In genomic region chr7:47529405-47529804, GRCh38 we compare ENCODE assay signal across 23 cellular contexts. TPM values are rescaled to one million over a fixed set of nuclear protein-coding genes. Genes with fewer than 3 reads are reported as not detected.
"Had no signal": no experiment of that assay in that cellular context is flagged by ENCODE, and none has a peak within 500 bp of the region (broad histone marks: within the 10 kb centered on the region; RNA-seq: fewer than 3 reads in every experiment).

No MANE protein-coding gene starts in this region.

- H3K36me3 Mint-ChIP-seq: activated CD8-positive, alpha-beta memory T cell treated with anti-CD3 and anti-CD28 coated beads, Interleukin-2, amount 10 ng/mL, durations not matched to agents 7 days and 5 days; activated naive CD4-positive, alpha-beta T cell treated with anti-CD3 and anti-CD28 coated beads, Interleukin-2, amount 50 U/mL, for 72 hours; T-cell had no signal

- H3K4me3 ChIP-seq: breast epithelium, esophagus muscularis mucosa, heart left ventricle, left ventricle myocardium inferior, right atrium auricular region, spleen, suprapubic skin, tibial artery had no signal

- H3K9me3 ChIP-seq: breast epithelium, esophagus muscularis mucosa, heart left ventricle, left ventricle myocardium inferior, right atrium auricular region, spleen, suprapubic skin, tibial artery had no signal

- FAIRE-seq: urothelium cell line had no signal

- H3K9me3 Mint-ChIP-seq: activated T-cell treated with anti-CD3 and anti-CD28 coated beads, Interleukin-2, amount 50 U/mL, for 72 hours; dendritic cell treated with granulocyte-macrophage colony-stimulating factor and Interleukin-4, amounts not matched to agents 40 ng/mL and 50 ng/mL, for 4 days; T-helper 2 cell treated with Interferon-gamma antibody and Interleukin-4, amounts not matched to agents 5 μg/mL and 100 μg/mL, for 36 hours had no signal

- H3K36me3 ChIP-seq: breast epithelium, left ventricle myocardium inferior, right atrium auricular region, suprapubic skin had no signal

- H3K27me3 Mint-ChIP-seq: activated B cell treated with CpG ODN at 0.5 μM for 24 hours; activated CD4-positive, alpha-beta T cell treated with anti-CD3 and anti-CD28 coated beads for 36 hours; activated CD8-positive, alpha-beta memory T cell treated with anti-CD3 and anti-CD28 coated beads, Interleukin-2, amount 10 ng/mL, durations not matched to agents 7 days and 5 days; dendritic cell treated with granulocyte-macrophage colony-stimulating factor and Interleukin-4, amounts not matched to agents 40 ng/mL and 50 ng/mL, for 4 days; naive B cell; T-cell had no signal

- DNase-seq: activated B cell treated with CpG ODN at 0.5 μM for 24 hours; activated CD4-positive, alpha-beta T cell treated with anti-CD3 and anti-CD28 coated beads for 36 hours; activated CD8-positive, alpha-beta memory T cell treated with anti-CD3 and anti-CD28 coated beads, Interleukin-2, amount 10 ng/mL, durations not matched to agents 7 days and 5 days; activated CD8-positive, alpha-beta T cell treated with anti-CD3 and anti-CD28 coated beads, Interleukin-2, amount 10 ng/mL, durations not matched to agents 7 days and 5 days; activated naive CD4-positive, alpha-beta T cell; activated T-cell treated with anti-CD3 and anti-CD28 coated beads, Interleukin-2, amount 50 U/mL, for 72 hours; central memory CD4-positive, alpha-beta T cell; foreskin keratinocyte; heart left ventricle; left ventricle myocardium inferior; naive B cell; spleen; stimulated activated naive CD4-positive, alpha-beta T cell; T-cell; tibial artery had no signal

- H3K27me3 ChIP-seq: breast epithelium, esophagus muscularis mucosa, foreskin keratinocyte, heart left ventricle, right atrium auricular region, spleen, suprapubic skin, tibial artery had no signal

- H3K4me3 Mint-ChIP-seq: activated B cell treated with CpG ODN at 0.5 μM for 24 hours; activated CD4-positive, alpha-beta T cell treated with anti-CD3 and anti-CD28 coated beads for 36 hours; activated CD8-positive, alpha-beta memory T cell treated with anti-CD3 and anti-CD28 coated beads, Interleukin-2, amount 10 ng/mL, durations not matched to agents 7 days and 5 days; activated CD8-positive, alpha-beta T cell treated with anti-CD3 and anti-CD28 coated beads, Interleukin-2, amount 10 ng/mL, durations not matched to agents 7 days and 5 days; activated T-cell treated with anti-CD3 and anti-CD28 coated beads, Interleukin-2, amount 50 U/mL, for 72 hours; dendritic cell treated with granulocyte-macrophage colony-stimulating factor and Interleukin-4, amounts not matched to agents 40 ng/mL and 50 ng/mL, for 4 days; naive B cell; T-cell; T-helper 2 cell treated with Interferon-gamma antibody and Interleukin-4, amounts not matched to agents 5 μg/mL and 100 μg/mL, for 36 hours had no signal

- ATAC-seq: activated CD4-positive, alpha-beta T cell treated with anti-CD3 and anti-CD28 coated beads for 36 hours; activated CD8-positive, alpha-beta memory T cell treated with anti-CD3 and anti-CD28 coated beads, Interleukin-2, amount 10 ng/mL, durations not matched to agents 7 days and 5 days; activated CD8-positive, alpha-beta T cell treated with anti-CD3 and anti-CD28 coated beads, Interleukin-2, amount 10 ng/mL, durations not matched to agents 7 days and 5 days; activated naive CD4-positive, alpha-beta T cell treated with anti-CD3 and anti-CD28 coated beads, Interleukin-2, amount 50 U/mL, for 72 hours; activated T-cell treated with anti-CD3 and anti-CD28 coated beads, Interleukin-2, amount 50 U/mL, for 72 hours; foreskin keratinocyte; heart left ventricle; T-cell had no signal

- H3K27ac Mint-ChIP-seq: activated B cell treated with CpG ODN at 0.5 μM for 24 hours; activated CD4-positive, alpha-beta T cell treated with anti-CD3 and anti-CD28 coated beads for 36 hours; activated CD8-positive, alpha-beta memory T cell treated with anti-CD3 and anti-CD28 coated beads, Interleukin-2, amount 10 ng/mL, durations not matched to agents 7 days and 5 days; activated CD8-positive, alpha-beta T cell treated with anti-CD3 and anti-CD28 coated beads, Interleukin-2, amount 10 ng/mL, durations not matched to agents 7 days and 5 days; activated naive CD4-positive, alpha-beta T cell treated with anti-CD3 and anti-CD28 coated beads, Interleukin-2, amount 50 U/mL, for 72 hours; activated T-cell treated with anti-CD3 and anti-CD28 coated beads, Interleukin-2, amount 50 U/mL, for 72 hours; dendritic cell treated with granulocyte-macrophage colony-stimulating factor and Interleukin-4, amounts not matched to agents 40 ng/mL and 50 ng/mL, for 4 days; T-cell; T-helper 2 cell treated with Interferon-gamma antibody and Interleukin-4, amounts not matched to agents 5 μg/mL and 100 μg/mL, for 36 hours had no signal

- H3K27ac ChIP-seq: breast epithelium, esophagus muscularis mucosa, foreskin keratinocyte, heart left ventricle, left ventricle myocardium inferior, right atrium auricular region, suprapubic skin, tibial artery had no signal

- H3K4me1 ChIP-seq: breast epithelium, right atrium auricular region, tibial artery had no signal

- H3K4me1 Mint-ChIP-seq: activated CD4-positive, alpha-beta T cell treated with anti-CD3 and anti-CD28 coated beads for 36 hours; activated CD8-positive, alpha-beta memory T cell treated with anti-CD3 and anti-CD28 coated beads, Interleukin-2, amount 10 ng/mL, durations not matched to agents 7 days and 5 days; T-cell had no signal

RNA-seq across cellular contexts. Expression of gene TNS3, which starts 52.5 kb away (rescaled TPM):
- total RNA-seq: activated CD8-positive, alpha-beta T cell treated with anti-CD3 and anti-CD28 coated beads, Interleukin-2, amount 10 ng/mL, durations not matched to agents 7 days and 5 days had no signal
